In genomic region chr4:117527601-117528000, GRCh38 we compare ENCODE assay signal across 24 cellular contexts.
"Had no signal": no experiment of that assay in that cellular context is flagged by ENCODE, and none has a peak within 500 bp of the region (broad histone marks: within the 10 kb centered on the region; RNA-seq: fewer than 3 reads in every experiment).

No MANE protein-coding gene starts in this region.

- H3K4me3 ChIP-seq: colonic mucosa, coronary artery, esophagus muscularis mucosa, esophagus squamous epithelium, gastrocnemius medialis, gastroesophageal sphincter, heart left ventricle, heart right ventricle had no signal

- H3K4me1 ChIP-seq: colonic mucosa, esophagus muscularis mucosa, esophagus squamous epithelium, foreskin keratinocyte, gastrocnemius medialis, gastroesophageal sphincter, heart left ventricle, heart right ventricle had no signal

- ATAC-seq: effector memory CD8-positive, alpha-beta T cell; esophagus mucosa; foreskin keratinocyte; gastrocnemius medialis; gastroesophageal sphincter; heart left ventricle; heart right ventricle had no signal

- H3K36me3 ChIP-seq: colonic mucosa, esophagus muscularis mucosa, esophagus squamous epithelium, gastrocnemius medialis, gastroesophageal sphincter, heart left ventricle, heart right ventricle had no signal

- H3K9me3 ChIP-seq: colonic mucosa, esophagus muscularis mucosa, esophagus squamous epithelium, gastrocnemius medialis, gastroesophageal sphincter, heart left ventricle, heart right ventricle had no signal

- DNase-seq: colonic mucosa; cortex of kidney; dermis blood vessel endothelial cell; dorsolateral prefrontal cortex; effector CD4-positive, alpha-beta T cell; effector CD8-positive, alpha-beta T cell; effector memory CD4-positive, alpha-beta T cell; effector memory CD8-positive, alpha-beta T cell; endodermal cell; erythroblast; esophagus squamous epithelium; foreskin fibroblast; foreskin keratinocyte; foreskin melanocyte; gastrocnemius medialis; glutamatergic neuron; head of caudate nucleus; heart left ventricle; heart right ventricle had no signal

- H3K27ac ChIP-seq: colonic mucosa, coronary artery, dorsolateral prefrontal cortex, epithelial cell of prostate, esophagus muscularis mucosa, esophagus squamous epithelium, foreskin keratinocyte, gastrocnemius medialis, gastroesophageal sphincter, heart left ventricle, heart right ventricle had no signal

- H3K27me3 ChIP-seq: colonic mucosa, dorsolateral prefrontal cortex, esophagus muscularis mucosa, esophagus squamous epithelium, foreskin keratinocyte, gastrocnemius medialis, gastroesophageal sphincter, heart left ventricle, heart right ventricle had no signal
